8 cellular contexts compared by ENCODE assay signal in the genomic region with DNA sequence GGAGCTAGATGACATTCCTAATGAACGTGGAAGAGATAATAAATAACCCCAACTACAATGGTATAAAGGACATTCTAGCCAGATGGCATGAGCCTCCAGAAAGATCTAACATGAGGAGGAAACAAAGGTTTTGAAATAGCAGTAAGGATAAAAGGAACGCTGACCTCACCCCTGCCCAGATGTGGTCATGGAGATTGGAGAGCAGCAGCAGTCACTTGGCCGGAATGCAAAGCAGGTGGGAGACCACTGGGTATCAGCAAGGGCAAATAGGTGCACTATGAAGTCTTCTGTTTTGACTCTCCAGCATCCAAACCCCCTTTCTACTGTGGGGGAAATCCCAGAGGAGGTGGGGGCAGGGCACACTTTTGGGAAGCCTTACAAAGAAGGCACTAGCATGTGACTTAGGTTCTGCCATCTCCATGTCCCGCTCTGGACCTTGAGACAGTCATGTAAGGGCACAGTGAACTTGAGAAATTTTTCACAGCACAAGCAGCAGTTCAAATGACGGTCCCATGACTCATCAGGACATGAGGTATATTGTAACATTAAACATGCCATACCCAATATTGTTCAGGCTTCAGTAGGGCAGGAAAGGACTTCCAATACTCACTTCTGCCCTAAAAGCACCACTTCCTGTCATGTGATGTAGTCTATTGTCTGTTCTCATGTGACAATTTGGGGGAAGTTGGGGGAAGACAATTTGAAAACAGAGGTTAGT. TPM values are rescaled to one million over a fixed set of nuclear protein-coding genes. Genes with fewer than 3 reads are reported as not detected.
DNase-seq lines count a peak whose midpoint lies in the region; ATAC-seq and TF ChIP-seq lines count a peak whose summit lies in the region.

No MANE protein-coding gene starts in this region.

- H3K27me3 Mint-ChIP-seq in T-helper 17 cell, result no peaks in the 10 kb centered on the region

- peak; percentile 40 for DNase-seq in COLO829 (ENCODE audit: low spot score)
- DNase-seq in T-helper 17 cell, result no peak
- DNase-seq in lower lobe of right lung, result no peak
- no peak for DNase-seq in ascending aorta (ENCODE audit: low spot score in 2 of 2)
- DNase-seq in NCI-H187 (lab: John Stamatoyannopoulos, UW), result no peak
- DNase-seq in COR-L47 (lab: John Stamatoyannopoulos, UW), result no peak
- DNase-seq in NCI-H2081 (lab: John Stamatoyannopoulos, UW), result no peak

- no peak overlapping the region for H3K4me3 Mint-ChIP-seq in T-helper 17 cell

- no peak overlapping the region for H3K27ac ChIP-seq in lower lobe of right lung
- H3K27ac ChIP-seq in ascending aorta, result no peak overlapping the region

- intact Hi-C loops in lower lobe of right lung (cut with DNase I), result no loop called here
- intact Hi-C loops in ascending aorta (cut with DNase I), result no loop called here

- H3K36me3 ChIP-seq in lower lobe of right lung (no peaks in the 10 kb centered on the region), ascending aorta (no peaks in the 10 kb centered on the region)

- H3K4me1 ChIP-seq in lower lobe of right lung (no peaks in the 10 kb centered on the region), ascending aorta (no peaks in the 10 kb centered on the region)

- peaks cover 2% of the 10 kb centered on the region for H3K36me3 Mint-ChIP-seq in T-helper 17 cell (ENCODE audit: low read depth)

- ATAC-seq in HG03097 (IDR thresholded peaks at IDR 0.05; ENCODE audit: low FRiP score, unreplicated experiment) (peak; percentile 62), T-helper 17 cell (peak; percentile 73), lower lobe of right lung (peak; percentile 37 to 64)

- TF ChIP-seq CTCF in lower lobe of right lung (IDR thresholded peaks at IDR 0.05) (no peak), ascending aorta (IDR thresholded peaks at IDR 0.05) (no peak)

- no peak overlapping the region for H3K27ac Mint-ChIP-seq in T-helper 17 cell

- H3K27me3 ChIP-seq in lower lobe of right lung (ENCODE audit: low read depth), result no peaks in the 10 kb centered on the region
- H3K27me3 ChIP-seq in ascending aorta, result no peaks in the 10 kb centered on the region

- H3K4me3 ChIP-seq in lower lobe of right lung (no peak overlapping the region), ascending aorta (no peak overlapping the region)

- H3K4me1 Mint-ChIP-seq in T-helper 17 cell, result peaks cover 7% of the 10 kb centered on the region

- H3K9me3 ChIP-seq in T-helper 17 cell (ENCODE audit: control insufficient read depth, low read length, poor library complexity, severe bottlenecking) (no peaks in the 10 kb centered on the region), lower lobe of right lung (no peaks in the 10 kb centered on the region), ascending aorta (no peaks in the 10 kb centered on the region)

RNA-seq across cellular contexts. Expression of a gene that starts 55.2 kb away (rescaled TPM):
- total RNA-seq in T-helper 17 cell (10 to 100 TPM; 13.7 to 14.1 TPM), lower lobe of right lung (11.5 TPM), ascending aorta (not detected)

RNA-seq across cellular contexts. Expression of a gene that starts 55.3 kb away (rescaled TPM):
- total RNA-seq in T-helper 17 cell (1 to 10 TPM; 8.2 to 9.6 TPM), lower lobe of right lung (1.1 TPM), ascending aorta (not detected)

Comparison
In these comparisons a context has a peak if more than half of its experiments do, and no peak if none do; other contexts are left out.
1. RNA of a gene that starts 55.2 kb away (total RNA-seq): 13.7 to 14.1 TPM in T-helper 17 cell and 11.5 TPM in lower lobe of right lung (single experiment); not detected in ascending aorta (single experiment); every median in the first group is over 10 times any median in the second.
2. Peak in every context shown above with its lines, with median percentiles within 50 percentile points of each other: ATAC-seq.